In genomic region chr14:24197066-24197465, GRCh38 we compare ENCODE assay signal across 13 cellular contexts. TPM values are rescaled to one million over a fixed set of nuclear protein-coding genes. Genes with fewer than 3 reads are reported as not detected.
DNase-seq lines count a peak whose midpoint lies in the region; ATAC-seq and TF ChIP-seq lines count a peak whose summit lies in the region.
"Had no signal": no experiment of that assay in that cellular context is flagged by ENCODE, and none has a peak within 500 bp of the region (broad histone marks: within the 10 kb centered on the region; RNA-seq: fewer than 3 reads in every experiment).

No MANE protein-coding gene starts in this region.

- CTCF ChIA-PET in T-cell (lab: Charles Lee) = no interaction called here

- in situ Hi-C loops in transverse colon (cut with MboI; ENCODE audit: low pct_ligation_motif_present in 1 of 4, low pct_unique_long_range_greater_than_20kb in 1 of 4, low sequenced_read_pairs in 3 of 4) = no loop called here

- H3K27me3 ChIP-seq in left ventricle myocardium inferior (ENCODE audit: low read depth) = no peaks in the 10 kb centered on the region
- no peaks in the 10 kb centered on the region for H3K27me3 ChIP-seq in right atrium auricular region
- H3K27me3 ChIP-seq in hepatocyte = no peaks in the 10 kb centered on the region
- H3K27me3 ChIP-seq in transverse colon = no peaks in the 10 kb centered on the region
- H3K27me3 ChIP-seq: thyroid gland had no signal

- peaks cover 27% of the 10 kb centered on the region for H3K36me3 Mint-ChIP-seq in T-cell

- TF ChIP-seq POLR2A in transverse colon (IDR thresholded peaks at IDR 0.05) = no peak

- TF ChIP-seq CTCF in left ventricle myocardium inferior (IDR thresholded peaks at IDR 0.05; ENCODE audit: borderline replicate concordance) (no peak), right atrium auricular region (IDR thresholded peaks at IDR 0.05) (no peak), hepatocyte (IDR thresholded peaks at IDR 0.05; ENCODE audit: poor library complexity) (no peak), transverse colon (IDR thresholded peaks at IDR 0.05) (no peak)

- DNase-seq in left ventricle myocardium inferior (no peak), right atrium auricular region (ENCODE audit: low spot score) (no peak), T-cell (no peak), hepatocyte (ENCODE audit: low spot score) (no peak), transverse colon (no peak), left ventricle myocardium superior (no peak)
- DNase-seq: caudate nucleus, GOT3, NCI-H1436, thyroid gland had no signal

- no peaks in the 10 kb centered on the region for H3K9me2 ChIP-seq in hepatocyte (replicated peaks; ENCODE audit: insufficient read depth)

- H3K4me2 ChIP-seq in hepatocyte = peak overlapping the region; percentile 94

- H3K4me1 ChIP-seq in left ventricle myocardium inferior (peaks cover 49% of the 10 kb centered on the region), right atrium auricular region (peaks cover 0 to 38% of the 10 kb centered on the region in 2 donors), hepatocyte (ENCODE audit: insufficient read depth) (peaks cover 13% of the 10 kb centered on the region), transverse colon (peaks cover 20 to 37% (median 25%) of the 10 kb centered on the region in 4 donors)

- H3K9me3 ChIP-seq in left ventricle myocardium inferior (replicated peaks) (no peaks in the 10 kb centered on the region), right atrium auricular region (no peaks in the 10 kb centered on the region), hepatocyte (ENCODE audit: low read depth) (no peaks in the 10 kb centered on the region), transverse colon (no peaks in the 10 kb centered on the region)
- H3K9me3 ChIP-seq: thyroid gland had no signal

- POLR2A ChIA-PET in T-cell (lab: Charles Lee) = interaction anchor here (0.7 to 3.7 kb wide), 3 partner anchors 11 to 15 kb away, joined by 4 to 17 read pairs (median 16); partner anchors contain the start of gene CHMP4A (in 1 of the 2)

- no peak overlapping the region for H2AFZ ChIP-seq in hepatocyte

- 95% methylated on average over 2 of the region's 2 CpGs for WGBS in hepatocyte (ENCODE audit: low lambda C conversion rate, missing lambda C conversion rate)
- WGBS in transverse colon (ENCODE audit: low coverage in 1 of 2), 2 donors = 78 to 83% methylated on average over 1 to 2 of the region's 2 CpGs

- H3K4me3 ChIP-seq in left ventricle myocardium inferior (peak overlapping the region; percentile 100), right atrium auricular region (no peak overlapping the region), hepatocyte (no peak overlapping the region), transverse colon (peak overlapping the region in 1 of 4 donors; percentile 81)

- peaks cover 63% of the 10 kb centered on the region for H3K79me2 ChIP-seq in hepatocyte

- no peak for TF ChIP-seq EP300 in transverse colon (IDR thresholded peaks at IDR 0.05; ENCODE audit: low read depth)

- no peaks in the 10 kb centered on the region for H3K27me3 Mint-ChIP-seq in T-cell

- peak overlapping the region; percentile 77 to 93 (median 92) for H3K4me3 Mint-ChIP-seq in T-cell

- peaks cover 31% of the 10 kb centered on the region for H3K36me3 ChIP-seq in left ventricle myocardium inferior
- peaks cover 10% of the 10 kb centered on the region for H3K36me3 ChIP-seq in right atrium auricular region
- H3K36me3 ChIP-seq in hepatocyte (replicated peaks; ENCODE audit: insufficient read depth, low read depth) = no peaks in the 10 kb centered on the region
- peaks cover 0 to 6% (median 0%) of the 10 kb centered on the region in 4 donors for H3K36me3 ChIP-seq in transverse colon

- ATAC-seq in T-cell (replicated peaks in 1 of 4) (no peak), HG02678 (IDR thresholded peaks at IDR 0.05; ENCODE audit: unreplicated experiment) (no peak), esophagus mucosa (no peak), left ventricle myocardium superior (no peak)

- peaks cover 48 to 67% (median 53%) of the 10 kb centered on the region in 3 donors for H3K4me1 Mint-ChIP-seq in T-cell

- H3K27ac Mint-ChIP-seq in T-cell = peak overlapping the region; percentile 70 to 98

- H4K20me1 ChIP-seq in hepatocyte (ENCODE audit: insufficient read depth, poor library complexity, severe bottlenecking) = no peaks in the 10 kb centered on the region

- H3K9me3 Mint-ChIP-seq in T-cell = peaks cover 0 to 1% (median 0%) of the 10 kb centered on the region in 3 donors

- intact Hi-C loops in left ventricle myocardium inferior (cut with micrococcal nuclease) = no loop called here
- intact Hi-C loops in transverse colon (cut with DNase I; ENCODE audit: low total_unique reads) = no loop called here
- intact Hi-C loops in left ventricle myocardium superior (cut with micrococcal nuclease) = no loop called here

- H3K27ac ChIP-seq in left ventricle myocardium inferior (replicated peaks) (no peak overlapping the region), right atrium auricular region (no peak overlapping the region), hepatocyte (peak overlapping the region; percentile 99), transverse colon (peak overlapping the region; percentile 10 to 97 (median 96))

RNA-seq across cellular contexts. Expression of gene TM9SF1, which starts 1.8 kb away (rescaled TPM):
- total RNA-seq in left ventricle myocardium inferior (22.2 TPM), right atrium auricular region (10 to 100 TPM; 23.5 to 42.7 TPM), T-cell (10 to 100 TPM; 19.0 to 29.5 (median 21.8) TPM), hepatocyte (68.1 and 75.4 TPM in 2 replicates), transverse colon (100 to 1,000 TPM in 1 of 4 donors, 10 to 100 TPM in 3; 32.9 to 127 (median 63.9) TPM), esophagus mucosa (30.3 TPM), left ventricle myocardium superior (19.2 TPM)
- 84.0 and 86.1 TPM in 2 replicates for polyA plus RNA-seq in hepatocyte

RNA-seq across cellular contexts. Expression of gene TSSK4, which starts 8.4 kb away (rescaled TPM):
- not detected for total RNA-seq in left ventricle myocardium inferior
- total RNA-seq in right atrium auricular region = not detected
- total RNA-seq in T-cell = 1 to 10 TPM in 2 of 5 donors, under 1 TPM in 3; 0.35 to 1.4 (median 0.44) TPM
- 0.84 TPM in 1 of 2 replicates, not detected in the other for total RNA-seq in hepatocyte
- 0.74 and 1.4 TPM in 2 replicates for polyA plus RNA-seq in hepatocyte
- total RNA-seq in transverse colon = not detected
- total RNA-seq in esophagus mucosa = not detected
- 0.25 TPM for total RNA-seq in left ventricle myocardium superior
- total RNA-seq: glomerular endothelial cell, thyroid gland had no signal

RNA-seq across cellular contexts. Expression of gene IPO4, which starts 8.4 kb away (rescaled TPM):
- total RNA-seq in left ventricle myocardium inferior (13.3 TPM), right atrium auricular region (10 to 100 TPM; 12.1 to 15.7 TPM), T-cell (10 to 100 TPM; 34.4 to 53.4 (median 39.6) TPM), hepatocyte (18.7 and 19.5 TPM in 2 replicates), transverse colon (10 to 100 TPM in 3 of 4 donors, 1 to 10 TPM in 1; 10.0 to 60.5 (median 37.3) TPM), esophagus mucosa (44.6 TPM), left ventricle myocardium superior (14.9 TPM)
- 19.0 and 26.4 TPM in 2 replicates for polyA plus RNA-seq in hepatocyte

RNA-seq across cellular contexts. Expression of gene CHMP4A, which starts 16.2 kb away (rescaled TPM):
- total RNA-seq in left ventricle myocardium inferior = 33.1 TPM
- total RNA-seq in right atrium auricular region = 10 to 100 TPM; 31.6 to 63.0 TPM
- total RNA-seq in T-cell = 10 to 100 TPM; 81.9 to 99.6 (median 92.8) TPM
- total RNA-seq in hepatocyte = 25.6 and 40.8 TPM in 2 replicates
- polyA plus RNA-seq in hepatocyte = 73.6 and 106 TPM in 2 replicates
- 10 to 100 TPM in 3 of 4 donors, 1 to 10 TPM in 1; 7.0 to 81.3 (median 59.0) TPM for total RNA-seq in transverse colon
- total RNA-seq in esophagus mucosa = 49.0 TPM
- total RNA-seq in left ventricle myocardium superior = 30.1 TPM

RNA-seq across cellular contexts. Expression of gene MDP1, which starts 18.8 kb away (rescaled TPM):
- total RNA-seq in left ventricle myocardium inferior = 16.6 TPM
- total RNA-seq in right atrium auricular region = 10 to 100 TPM; 15.5 to 19.7 TPM
- total RNA-seq in T-cell = 10 to 100 TPM in 3 of 5 donors, 1 to 10 TPM in 2; 7.2 to 17.5 (median 12.1) TPM
- 8.0 and 12.2 TPM in 2 replicates for total RNA-seq in hepatocyte
- polyA plus RNA-seq in hepatocyte = 16.1 and 20.9 TPM in 2 replicates
- 100 to 1,000 TPM in 1 of 4 donors, 10 to 100 TPM in 3; 11.1 to 116 (median 40.2) TPM for total RNA-seq in transverse colon
- total RNA-seq in esophagus mucosa = 9.5 TPM
- 15.4 TPM for total RNA-seq in left ventricle myocardium superior

Comparison
In these comparisons a context has a peak if more than half of its experiments do, and no peak if none do; other contexts are left out.
1. H3K27ac ChIP-seq: peak in hepatocyte (single experiment) and transverse colon (4 of 4); none in left ventricle myocardium inferior (single experiment) and right atrium auricular region (0 of 2).